27 cellular contexts compared by ENCODE assay signal in the genomic region with DNA sequence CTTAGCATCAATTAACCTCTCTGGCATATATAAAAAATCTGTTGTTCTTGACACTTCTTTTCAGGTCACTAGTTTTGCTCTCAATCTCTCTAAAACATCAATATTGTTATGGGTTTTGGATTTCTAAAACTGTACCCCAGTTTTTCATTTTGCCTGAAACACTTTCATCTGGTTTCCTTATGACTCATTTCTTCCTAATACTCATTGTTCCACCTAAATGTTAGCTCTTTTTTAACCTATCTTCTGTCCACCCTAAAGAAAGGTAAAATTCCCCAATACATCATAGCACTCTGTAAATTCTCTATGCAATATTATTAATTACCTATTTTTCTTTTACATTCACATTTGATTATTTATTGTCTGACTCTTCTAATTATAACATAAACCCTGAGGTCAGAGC.
"Had no signal": no experiment of that assay in that cellular context is flagged by ENCODE, and none has a peak within 500 bp of the region (broad histone marks: within the 10 kb centered on the region; RNA-seq: fewer than 3 reads in every experiment).

No MANE protein-coding gene starts in this region.

- H3K4me1 Mint-ChIP-seq: naive B cell; natural killer cell; nephron progenitor cell; neural progenitor cell; stimulated activated memory B cell treated with anti-CD40 and anti-IgM and Interleukin-4, amounts not matched to agents 10 μg/mL and 1 μg/mL and 100 μg/mL, for 72 hours; stimulated activated naive CD8-positive, alpha-beta T cell treated with anti-CD3 and anti-CD28 coated beads, Interleukin-15, amount 100 ng/mL, for 72 hours had no signal

- ATAC-seq: left colon; left lung; natural killer cell; right lobe of liver; stimulated activated memory B cell treated with anti-CD40 and anti-IgM and Interleukin-4, amounts not matched to agents 10 μg/mL and 1 μg/mL and 100 μg/mL, for 72 hours; stimulated activated naive CD8-positive, alpha-beta T cell treated with anti-CD3 and anti-CD28 coated beads, Interleukin-15, amount 100 ng/mL, for 72 hours had no signal

- H3K4me3 ChIP-seq: left lung, lung, neural progenitor cell, right atrium auricular region, right lobe of liver, smooth muscle cell, tibial nerve, uterus had no signal

- H3K27ac Mint-ChIP-seq: mesothelial cell of epicardium; naive B cell; natural killer cell; nephron progenitor cell; neural progenitor cell; stimulated activated memory B cell treated with anti-CD40 and anti-IgM and Interleukin-4, amounts not matched to agents 10 μg/mL and 1 μg/mL and 100 μg/mL, for 72 hours; stimulated activated naive CD8-positive, alpha-beta T cell treated with anti-CD3 and anti-CD28 coated beads, Interleukin-15, amount 100 ng/mL, for 72 hours; type B pancreatic cell had no signal

- H3K27ac ChIP-seq: left lung, neural progenitor cell, neutrophil, parathyroid adenoma, right atrium auricular region, right lobe of liver, tibial nerve, uterus had no signal

- H3K4me3 Mint-ChIP-seq: mesothelial cell of epicardium; naive B cell; natural killer cell; nephron progenitor cell; neural progenitor cell; stimulated activated memory B cell treated with anti-CD40 and anti-IgM and Interleukin-4, amounts not matched to agents 10 μg/mL and 1 μg/mL and 100 μg/mL, for 72 hours; stimulated activated naive CD8-positive, alpha-beta T cell treated with anti-CD3 and anti-CD28 coated beads, Interleukin-15, amount 100 ng/mL, for 72 hours; type B pancreatic cell had no signal

- H3K4me2 ChIP-seq: neural progenitor cell, smooth muscle cell had no signal

- H3K36me3 ChIP-seq: left lung, neural progenitor cell, neutrophil, right atrium auricular region, right lobe of liver, tibial nerve, uterus had no signal

- H3K36me3 Mint-ChIP-seq: mesothelial cell of epicardium; naive B cell; natural killer cell; neural progenitor cell; stimulated activated memory B cell treated with anti-CD40 and anti-IgM and Interleukin-4, amounts not matched to agents 10 μg/mL and 1 μg/mL and 100 μg/mL, for 72 hours; type B pancreatic cell had no signal

- H3K9me3 ChIP-seq: neutrophil, right lobe of liver, uterus had no signal

- H3K27me3 ChIP-seq: left lung, neural progenitor cell, neutrophil, right atrium auricular region, right lobe of liver, tibial nerve had no signal

- DNase-seq: kidney; left colon; left lung; mesendoderm; naive B cell; natural killer cell; nephron progenitor cell; occipital lobe; right lobe of liver; stimulated activated CD4-positive, alpha-beta T cell treated with anti-CD3 and anti-CD28 coated beads, Interleukin-1b, Interleukin-23, amount 100 ng/mL, for 48 hours; stimulated activated CD4-positive, alpha-beta T cell treated with anti-CD3 and anti-CD28 coated beads, Interleukin-2, amount 100 ng/mL, for 48 hours; stimulated activated CD4-positive, alpha-beta T cell treated with anti-CD3 and anti-CD28 coated beads, Interleukin-4, amount 100 ng/mL, for 4 hours; stimulated activated CD8-positive, alpha-beta memory T cell treated with anti-CD3 and anti-CD28 coated beads, Interleukin-4, amount 100 ng/mL, for 48 hours; stimulated activated naive CD4-positive, alpha-beta T cell treated with Interleukin-2 at 50 U/mL for 16 hours; stimulated activated naive CD8-positive, alpha-beta T cell treated with anti-CD3 and anti-CD28 coated beads, Interleukin-15, amount 100 ng/mL, for 72 hours; substantia nigra; uterus had no signal

- H3K4me1 ChIP-seq: left lung, neural progenitor cell, parathyroid adenoma, right atrium auricular region, right lobe of liver, tibial nerve, uterus had no signal

- H3K9me3 Mint-ChIP-seq: nephron progenitor cell; stimulated activated memory B cell treated with anti-CD40 and anti-IgM and Interleukin-4, amounts not matched to agents 10 μg/mL and 1 μg/mL and 100 μg/mL, for 72 hours had no signal

- H3K79me2 ChIP-seq: parathyroid adenoma had no signal

- H2AFZ ChIP-seq: neural progenitor cell, parathyroid adenoma had no signal

- H3K27me3 Mint-ChIP-seq: naive B cell; stimulated activated memory B cell treated with anti-CD40 and anti-IgM and Interleukin-4, amounts not matched to agents 10 μg/mL and 1 μg/mL and 100 μg/mL, for 72 hours; stimulated activated naive CD8-positive, alpha-beta T cell treated with anti-CD3 and anti-CD28 coated beads, Interleukin-15, amount 100 ng/mL, for 72 hours; type B pancreatic cell had no signal
